In the genomic region with DNA sequence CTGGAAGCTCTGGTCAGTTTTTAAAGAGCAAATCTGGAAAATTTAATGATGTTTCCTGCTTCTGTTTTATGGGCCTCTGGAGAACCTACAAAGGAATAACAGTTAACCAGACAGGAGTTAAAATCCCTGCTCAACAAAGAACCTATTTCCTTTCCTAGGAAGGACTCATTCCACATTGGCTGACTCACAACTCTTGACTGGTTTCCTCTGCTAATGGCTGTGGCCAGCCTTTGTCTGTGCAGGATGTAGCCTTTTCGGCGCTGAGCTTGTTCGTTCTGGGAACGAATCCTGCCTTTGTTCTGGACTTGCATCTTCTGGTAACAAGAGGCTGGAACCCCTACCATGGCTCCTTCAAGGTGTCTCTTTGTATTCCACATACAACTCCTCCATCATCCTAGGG, we compare ENCODE assay signal across 11 cellular contexts.
DNase-seq lines count a peak whose midpoint lies in the region; ATAC-seq and TF ChIP-seq lines count a peak whose summit lies in the region.
"Had no signal": no experiment of that assay in that cellular context is flagged by ENCODE, and none has a peak within 500 bp of the region (broad histone marks: within the 10 kb centered on the region; RNA-seq: fewer than 3 reads in every experiment).

No MANE protein-coding gene starts in this region.

- H3K4me3 Mint-ChIP-seq in activated T-cell treated with anti-CD3 and anti-CD28 coated beads, Interleukin-2, amount 50 U/mL, for 24 hours = no peak overlapping the region
- H3K4me3 Mint-ChIP-seq: CD8-positive, alpha-beta memory T cell had no signal

- peak overlapping the region; percentile 32 for H2AFZ ChIP-seq in neuron (ENCODE audit: low read depth, low read length)

- intact Hi-C loops in esophagus squamous epithelium (cut with DNase I) = no loop called here

- no peaks in the 10 kb centered on the region for H3K9me3 Mint-ChIP-seq in activated T-cell treated with anti-CD3 and anti-CD28 coated beads, Interleukin-2, amount 50 U/mL, for 24 hours
- H3K9me3 Mint-ChIP-seq: CD8-positive, alpha-beta memory T cell had no signal

- H3K4me3 ChIP-seq in esophagus squamous epithelium (no peak overlapping the region), neuron (ENCODE audit: low read length) (no peak overlapping the region)

- H3K36me3 ChIP-seq in esophagus squamous epithelium (no peaks in the 10 kb centered on the region), neuron (ENCODE audit: insufficient read depth, low read length) (no peaks in the 10 kb centered on the region)
- H3K36me3 ChIP-seq: neutrophil had no signal

- H3K27me3 ChIP-seq in esophagus squamous epithelium (no peaks in the 10 kb centered on the region), neuron (ENCODE audit: insufficient read depth, low read length) (no peaks in the 10 kb centered on the region)
- H3K27me3 ChIP-seq: neutrophil had no signal

- no peak overlapping the region for H3K27ac Mint-ChIP-seq in activated T-cell treated with anti-CD3 and anti-CD28 coated beads, Interleukin-2, amount 50 U/mL, for 24 hours

- 32% methylated on average over 4 of the region's 4 CpGs for WGBS in esophagus squamous epithelium, 2 donors

- H3K27me3 Mint-ChIP-seq in activated T-cell treated with anti-CD3 and anti-CD28 coated beads, Interleukin-2, amount 50 U/mL, for 24 hours = no peaks in the 10 kb centered on the region

- ATAC-seq in HG03175 (IDR thresholded peaks at IDR 0.05; ENCODE audit: unreplicated experiment) = no peak

- peak overlapping the region in 3 of 4 donors; percentile 45 to 64 (median 52) for H3K27ac ChIP-seq in esophagus squamous epithelium
- H3K27ac ChIP-seq: neutrophil had no signal

- H3K4me1 Mint-ChIP-seq in activated T-cell treated with anti-CD3 and anti-CD28 coated beads, Interleukin-2, amount 50 U/mL, for 24 hours (ENCODE audit: low read depth) = peaks cover 14% of the 10 kb centered on the region

- no peak for TF ChIP-seq POLR2A in esophagus squamous epithelium (IDR thresholded peaks at IDR 0.05)

- TF ChIP-seq CTCF in esophagus squamous epithelium (IDR thresholded peaks at IDR 0.05) = no peak

- DNase-seq in Daoy (ENCODE audit: low read depth) (peak; percentile 81), RKO (ENCODE audit: low spot score) (peak; percentile 30), esophagus squamous epithelium (lab: John Stamatoyannopoulos, UW) (no peak), middle frontal gyrus (ENCODE audit: extremely low spot score, low spot score) (no peak), DMS53 treated with DMSO at 0.1 percent for 48 hours (lab: John Stamatoyannopoulos, UW; ENCODE audit: unreplicated experiment) (no peak)
- no peak for DNase-seq in activated T-cell treated with anti-CD3 and anti-CD28 coated beads, Interleukin-2, amount 50 U/mL, for 24 hours
- DNase-seq: activated gamma-delta T cell treated with Interleukin-2 at 50 U/mL for 16 hours; CD8-positive, alpha-beta memory T cell had no signal

- H3K9me3 ChIP-seq in esophagus squamous epithelium = no peaks in the 10 kb centered on the region
- no peaks in the 10 kb centered on the region for H3K9me3 ChIP-seq in neuron (ENCODE audit: low read length)
- H3K9me3 ChIP-seq: neutrophil had no signal

- no peaks in the 10 kb centered on the region for H3K36me3 Mint-ChIP-seq in activated T-cell treated with anti-CD3 and anti-CD28 coated beads, Interleukin-2, amount 50 U/mL, for 24 hours (ENCODE audit: low read depth)

- H3K4me1 ChIP-seq in esophagus squamous epithelium (peaks cover 9 to 42% (median 19%) of the 10 kb centered on the region in 3 donors), neuron (ENCODE audit: insufficient read depth, low read length) (peaks cover 6% of the 10 kb centered on the region)

Comparison
In these comparisons a context has a peak if more than half of its experiments do, and no peak if none do; other contexts are left out.
1. DNase-seq: peak in Daoy (single experiment) and RKO (single experiment); none in esophagus squamous epithelium (single experiment), activated T-cell treated with anti-CD3 and anti-CD28 coated beads, Interleukin-2, amount 50 U/mL, for 24 hours (single experiment), middle frontal gyrus (single experiment) and DMS53 treated with DMSO at 0.1 percent for 48 hours (single experiment).